In the genomic region with DNA sequence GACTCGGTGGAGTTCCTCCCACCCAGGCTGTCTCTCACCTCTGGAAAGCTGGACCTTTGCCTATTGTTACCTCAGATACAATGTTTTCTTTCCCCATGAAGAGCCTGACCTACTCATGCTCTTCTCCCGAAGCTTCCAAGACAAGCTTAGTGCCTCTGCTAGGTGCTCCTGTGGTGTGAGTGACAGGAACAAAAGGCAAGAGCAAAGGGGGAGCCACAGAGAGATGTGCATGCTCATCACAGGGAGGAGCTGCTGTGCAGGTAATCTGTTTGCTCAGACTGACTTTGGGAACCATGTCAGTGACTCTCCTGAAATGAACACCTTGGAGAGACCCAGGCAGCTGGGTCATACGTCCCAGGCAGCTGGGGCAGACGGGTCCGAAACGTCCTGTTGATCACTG, we compare ENCODE assay signal across 20 cellular contexts. TPM values are rescaled to one million over a fixed set of nuclear protein-coding genes. Genes with fewer than 3 reads are reported as not detected.
DNase-seq lines count a peak whose midpoint lies in the region; ATAC-seq and TF ChIP-seq lines count a peak whose summit lies in the region.
"Had no signal": no experiment of that assay in that cellular context is flagged by ENCODE, and none has a peak within 500 bp of the region (broad histone marks: within the 10 kb centered on the region; RNA-seq: fewer than 3 reads in every experiment).

No MANE protein-coding gene starts in this region.

- H3K9me2 ChIP-seq in GM23338 (ENCODE audit: insufficient read depth): 0 out of 2 replicates have a peak, but pooled peaks cover 7% of the 10 kb centered on the region

- H3F3A ChIP-seq in GM23338 (replicated peaks; ENCODE audit: low read depth): no peaks in the 10 kb centered on the region

- H3K36me3 ChIP-seq in GM23338 (ENCODE audit: insufficient read depth) (no peaks in the 10 kb centered on the region), OCI-LY3 (replicated peaks; ENCODE audit: low read depth, low read length) (no peaks in the 10 kb centered on the region), colonic mucosa (no peaks in the 10 kb centered on the region)
- H3K36me3 ChIP-seq: ascending aorta, lower lobe of right lung, right atrium auricular region had no signal

- H3K9ac ChIP-seq in OCI-LY3 (ENCODE audit: low read length) (no peak overlapping the region), colonic mucosa (ENCODE audit: low read depth in 2 of 2, low read length in 2 of 2) (no peak overlapping the region)

- H3K4me2 ChIP-seq in GM23338 (no peak overlapping the region), OCI-LY3 (ENCODE audit: low read length) (no peak overlapping the region)
- H3K4me2 ChIP-seq: PC-9 had no signal

- H3K27ac ChIP-seq in GM23338 (ENCODE audit: low read depth) (no peak overlapping the region), OCI-LY3 (ENCODE audit: low read length) (no peak overlapping the region), foreskin keratinocyte (no peak overlapping the region), colonic mucosa (no peak overlapping the region)
- H3K27ac ChIP-seq: ascending aorta, lower lobe of right lung, PC-9, right atrium auricular region, testis had no signal

- TF ChIP-seq CTCF in GM23338 (conservative IDR thresholded peaks at IDR 0.05; ENCODE audit: low read depth in 2 of 2) (peak; percentile 16 to 56; a peak in 2 of 4 replicates), OCI-LY3 (IDR thresholded peaks at IDR 0.05; ENCODE audit: low read depth, low read length) (peak; percentile 27; the same call in 1 of the 2 replicates), foreskin keratinocyte (conservative IDR thresholded peaks at IDR 0.05) (peak; percentile 50), colonic mucosa (IDR thresholded peaks at IDR 0.05) (no peak)

- no peak overlapping the region for H3K27ac Mint-ChIP-seq in GM23338
- H3K27ac Mint-ChIP-seq: activated B cell treated with CpG ODN at 0.5 μM for 24 hours; activated CD4-positive, alpha-beta memory T cell treated with anti-CD3 and anti-CD28 coated beads, Interleukin-2, amount 10 ng/mL, durations not matched to agents 7 days and 5 days; activated T-cell treated with anti-CD3 and anti-CD28 coated beads, Interleukin-2, amount 50 U/mL, for 24 hours had no signal

- peak; percentile 91 for ATAC-seq in GM23338
- peak; percentile 15 for ATAC-seq in foreskin keratinocyte
- no peak for ATAC-seq in HG02970 (IDR thresholded peaks at IDR 0.05; ENCODE audit: low FRiP score, unreplicated experiment)
- no peak for ATAC-seq in GM18505 (IDR thresholded peaks at IDR 0.05; ENCODE audit: unreplicated experiment)
- ATAC-seq: lower lobe of right lung had no signal

- no peaks in the 10 kb centered on the region for H3K27me3 Mint-ChIP-seq in GM23338 (ENCODE audit: insufficient read depth, low read depth, poor library complexity)

- no peaks in the 10 kb centered on the region for H4K20me1 ChIP-seq in GM23338 (replicated peaks; ENCODE audit: insufficient read depth)
- no peaks in the 10 kb centered on the region for H4K20me1 ChIP-seq in OCI-LY3 (ENCODE audit: insufficient read depth, low read length)

- no peak overlapping the region for H3K4me3 Mint-ChIP-seq in GM23338
- H3K4me3 Mint-ChIP-seq: activated B cell treated with CpG ODN at 0.5 μM for 24 hours; activated CD4-positive, alpha-beta memory T cell treated with anti-CD3 and anti-CD28 coated beads, Interleukin-2, amount 10 ng/mL, durations not matched to agents 7 days and 5 days; activated T-cell treated with anti-CD3 and anti-CD28 coated beads, Interleukin-2, amount 50 U/mL, for 24 hours had no signal

- H2AFZ ChIP-seq in GM23338 (peak overlapping the region; percentile 80; the same call in 1 of the 2 replicates), OCI-LY3 (ENCODE audit: low read depth, low read length) (no peak overlapping the region)
- H2AFZ ChIP-seq: PC-9 had no signal

- DNase-seq in COR-L47 (lab: John Stamatoyannopoulos, UW) (peak; percentile 39), GM23338 (ENCODE audit: low spot score) (peak; percentile 40), foreskin keratinocyte (peak in 1 of 2 donors; percentile 23), colonic mucosa (no peak)
- DNase-seq: activated B cell treated with CpG ODN at 0.5 μM for 24 hours; activated CD4-positive, alpha-beta memory T cell treated with anti-CD3 and anti-CD28 coated beads, Interleukin-2, amount 10 ng/mL, durations not matched to agents 7 days and 5 days; activated naive CD4-positive, alpha-beta T cell treated with anti-CD3 and anti-CD28 coated beads, Interleukin-2, amount 50 U/mL, for 16 hours; activated T-cell treated with anti-CD3 and anti-CD28 coated beads, Interleukin-2, amount 50 U/mL, for 24 hours; lower lobe of right lung; NCI-H1694; PC-9; testis had no signal

- H3K9me3 ChIP-seq in OCI-LY3 (ENCODE audit: insufficient read depth, low read length) (no peaks in the 10 kb centered on the region), colonic mucosa (no peaks in the 10 kb centered on the region)
- H3K9me3 ChIP-seq: ascending aorta, lower lobe of right lung, right atrium auricular region, testis had no signal

- H3K4me3 ChIP-seq in GM23338: no peak overlapping the region
- no peak overlapping the region for H3K4me3 ChIP-seq in OCI-LY3 (ENCODE audit: low read length)
- no peak overlapping the region for H3K4me3 ChIP-seq in colonic mucosa
- H3K4me3 ChIP-seq: ascending aorta, lower lobe of right lung, PC-9, right atrium auricular region, testis had no signal

- H3K36me3 Mint-ChIP-seq in GM23338 (ENCODE audit: low read depth): no peaks in the 10 kb centered on the region

- H3K27me3 ChIP-seq in GM23338 (ENCODE audit: insufficient read depth) (no peaks in the 10 kb centered on the region), OCI-LY3 (ENCODE audit: low read depth, low read length) (no peaks in the 10 kb centered on the region), foreskin keratinocyte (no peaks in the 10 kb centered on the region), colonic mucosa (no peaks in the 10 kb centered on the region)
- H3K27me3 ChIP-seq: ascending aorta, right atrium auricular region, testis had no signal

- peaks cover 6% of the 10 kb centered on the region; the same call in 1 of the 3 replicates for H3K4me1 Mint-ChIP-seq in GM23338
- H3K4me1 Mint-ChIP-seq: activated B cell treated with CpG ODN at 0.5 μM for 24 hours; activated CD4-positive, alpha-beta memory T cell treated with anti-CD3 and anti-CD28 coated beads, Interleukin-2, amount 10 ng/mL, durations not matched to agents 7 days and 5 days had no signal

- no peak for TF ChIP-seq POLR2A in GM18505 (IDR thresholded peaks at IDR 0.05; ENCODE audit: borderline replicate concordance, extremely low read depth, insufficient read depth, insufficient read length)

- intact Hi-C loops in colonic mucosa (cut with DNase I): no loop called here

- H3K9me3 Mint-ChIP-seq in GM23338: no peaks in the 10 kb centered on the region
- H3K9me3 Mint-ChIP-seq: activated B cell treated with CpG ODN at 0.5 μM for 24 hours; activated CD4-positive, alpha-beta memory T cell treated with anti-CD3 and anti-CD28 coated beads, Interleukin-2, amount 10 ng/mL, durations not matched to agents 7 days and 5 days; activated T-cell treated with anti-CD3 and anti-CD28 coated beads, Interleukin-2, amount 50 U/mL, for 24 hours had no signal

- H3K79me2 ChIP-seq in GM23338 (replicated peaks; ENCODE audit: insufficient read depth) (no peaks in the 10 kb centered on the region), OCI-LY3 (ENCODE audit: low read length) (no peaks in the 10 kb centered on the region)

- H3K4me1 ChIP-seq in GM23338 (ENCODE audit: insufficient read depth) (no peaks in the 10 kb centered on the region), OCI-LY3 (ENCODE audit: low read length) (no peaks in the 10 kb centered on the region), foreskin keratinocyte (peaks cover 16% of the 10 kb centered on the region), colonic mucosa (no peaks in the 10 kb centered on the region)
- H3K4me1 ChIP-seq: ascending aorta, lower lobe of right lung, right atrium auricular region, testis had no signal

TF ChIP-seq in GM23338, 12 proteins besides CTCF, POLR2A, EP300 and RAD21 (continues in another document):
- no peak for TF ChIP-seq EZH2 (IDR thresholded peaks at IDR 0.05; ENCODE audit: low read depth, unreplicated experiment)
- TF ChIP-seq EZH2phosphoT487 (IDR thresholded peaks at IDR 0.05; ENCODE audit: unreplicated experiment): no peak

RNA-seq across cellular contexts. Expression of a gene that starts 53.6 kb away (rescaled TPM):
- 0.66 and 0.70 TPM in 2 replicates for total RNA-seq in GM23338 (2014; rRNA removed; shearing (Covaris generic))
- polyA plus RNA-seq in GM23338 (2016; fragmentation: Nextera tagmentation; extraction: Ambion mirVana) (0.21 and 0.37 TPM in 2 replicates), foreskin keratinocyte (0.03 and 0.08 TPM in 2 replicates)
- total RNA-seq in foreskin keratinocyte (0.11 and 0.14 TPM in 2 replicates), colonic mucosa (1 to 10 TPM; 1.4 to 2.4 TPM)
- total RNA-seq: activated B cell treated with CpG ODN at 0.5 μM for 24 hours; activated CD4-positive, alpha-beta memory T cell treated with anti-CD3 and anti-CD28 coated beads, Interleukin-2, amount 10 ng/mL, durations not matched to agents 7 days and 5 days; ascending aorta; lower lobe of right lung; NCI-H460; right atrium auricular region; SK-MEL-5; T-helper 2 cell treated with Interferon-gamma antibody and Interleukin-4, amounts not matched to agents 100 ng/mL and 5 ng/mL, for 36 hours had no signal

Comparison
In these comparisons a context has a peak if more than half of its experiments do, and no peak if none do; other contexts are left out.
1. ATAC-seq: peak in GM23338 (single experiment) and foreskin keratinocyte (single experiment); none in HG02970 (single experiment) and GM18505 (single experiment).